Comparison of ENCODE assay signal across 26 cellular contexts in genomic region chr13:106479849-106480400, GRCh38. TPM values are rescaled to one million over a fixed set of nuclear protein-coding genes. Genes with fewer than 3 reads are reported as not detected.
DNase-seq lines count a peak whose midpoint lies in the region; ATAC-seq, FAIRE-seq and TF ChIP-seq lines count a peak whose summit lies in the region.
"Had no signal": no experiment of that assay in that cellular context is flagged by ENCODE, and none has a peak within 500 bp of the region (broad histone marks: within the 10 kb centered on the region; RNA-seq: fewer than 3 reads in every experiment).

No MANE protein-coding gene starts in this region.

- no peaks in the 10 kb centered on the region for H3F3A ChIP-seq in PC-9 (ENCODE audit: insufficient read depth, low read depth)

- CTCF ChIA-PET in HepG2 (lab: Yijun Ruan, JAX; ENCODE audit: low intra/inter-chr PET ratio, low total read pairs) (no interaction called here), H1 (lab: Charles Lee; ENCODE audit: partially characterized antibody) (interaction anchor here (0.5 to 1.6 kb wide), 9 partner anchors 12 to 816 kb away, joined by 3 to 5 read pairs (median 3); no protein-coding TSS in a partner anchor), PC-9 (lab: Charles Lee) (no interaction called here)

- POLR2A ChIA-PET in HepG2 (lab: Yijun Ruan, JAX) (no interaction called here), H1 (lab: Charles Lee; ENCODE audit: partially characterized antibody) (no interaction called here), PC-9 (lab: Charles Lee; ENCODE audit: unreplicated experiment) (no interaction called here)

- H4K91ac ChIP-seq in H1 (replicated peaks; ENCODE audit: insufficient read length, low read length): no peak overlapping the region

- H3K9me2 ChIP-seq in PC-9 (ENCODE audit: insufficient read depth): no peaks in the 10 kb centered on the region

- no peak for TF ChIP-seq CTCF in HepG2 (CRISPR knock-in tag; IDR thresholded peaks at IDR 0.05)
- no peak for TF ChIP-seq CTCF in right lobe of liver (IDR thresholded peaks at IDR 0.05)
- TF ChIP-seq CTCF in H1 (IDR thresholded peaks at IDR 0.05; ENCODE audit: control extremely low read depth in 1 of 3, insufficient read depth in 1 of 3, low read depth in 1 of 3, low read length in 3 of 3): no peak
- TF ChIP-seq CTCF in PC-9 (conservative IDR thresholded peaks at IDR 0.05): no peak

- BruUV-seq in HepG2 (replicated peaks; lab: Mats Ljungman, UMichigan) (no TSS peak), PC-9 (replicated peaks; lab: Mats Ljungman, UMichigan) (no TSS peak)

- H4K8ac ChIP-seq in H1 (ENCODE audit: extremely low read depth, insufficient read depth, low read length): no peak overlapping the region

- no peaks in the 10 kb centered on the region for H3K36me3 ChIP-seq in HepG2 (replicated peaks in 1 of 2; ENCODE audit: control insufficient read depth in 1 of 2, insufficient read depth in 2 of 2, low read length in 2 of 2)
- no peaks in the 10 kb centered on the region for H3K36me3 ChIP-seq in right lobe of liver
- H3K36me3 ChIP-seq in H1 (ENCODE audit: control insufficient read depth in 2 of 4, insufficient read depth in 4 of 4, low read length in 3 of 4): no peaks in the 10 kb centered on the region
- H3K36me3 ChIP-seq in PC-9 (ENCODE audit: low read depth): no peaks in the 10 kb centered on the region
- H3K36me3 ChIP-seq: BLaER1, MG63 had no signal

- no peaks in the 10 kb centered on the region for H3K9me3 ChIP-seq in HepG2 (ENCODE audit: low read length)
- H3K9me3 ChIP-seq in right lobe of liver: no peaks in the 10 kb centered on the region
- no peaks in the 10 kb centered on the region for H3K9me3 ChIP-seq in H1 (ENCODE audit: insufficient read depth in 2 of 2, low read depth in 1 of 2, low read length in 1 of 2)
- H3K9me3 ChIP-seq in PC-9 (ENCODE audit: insufficient read depth, low read depth): no peaks in the 10 kb centered on the region
- H3K9me3 ChIP-seq: MG63 had no signal

- no peak for TF ChIP-seq EP300 in HepG2 (IDR thresholded peaks at IDR 0.05; ENCODE audit: low read depth in 2 of 2, low read length in 2 of 2)
- no peak for TF ChIP-seq EP300 in HepG2 (CRISPR knock-in tag; IDR thresholded peaks at IDR 0.05; ENCODE audit: borderline replicate concordance)
- no peak for TF ChIP-seq EP300 in H1 (IDR thresholded peaks at IDR 0.05; ENCODE audit: borderline replicate concordance in 1 of 2, low read depth in 2 of 2, low read length in 2 of 2)

- TF ChIP-seq POLR2A in HepG2 (IDR thresholded peaks at IDR 0.05; ENCODE audit: insufficient read depth in 1 of 2, low read depth in 2 of 2, low read length in 2 of 2) (no peak), right lobe of liver (IDR thresholded peaks at IDR 0.05) (no peak), H1 (IDR thresholded peaks at IDR 0.05; ENCODE audit: control extremely low read depth in 1 of 2, low read depth in 2 of 2, low read length in 2 of 2) (no peak)

- 42% methylated on average over 17 of the region's 20 CpGs for WGBS in HepG2 (ENCODE audit: low lambda C conversion rate)
- 71% methylated on average over 18 of the region's 20 CpGs for WGBS in right lobe of liver (ENCODE audit: insufficient coverage, low coverage, low lambda C conversion rate, missing lambda C conversion rate)
- 91% methylated on average over 20 of the region's 20 CpGs; no CpG with 5 or more reads in 1 of the 2 experiments for WGBS in H1 (ENCODE audit: extremely low coverage in 1 of 2, insufficient coverage in 1 of 2, insufficient read length in 1 of 2, insufficient replicate concordance in 2 of 2, low coverage in 1 of 2, low lambda C conversion rate in 2 of 2, missing lambda C conversion rate in 1 of 2), 2 experiments

- no peak overlapping the region for H3K4ac ChIP-seq in H1 (replicated peaks; ENCODE audit: insufficient read length, low read depth, low read length)

- H2AK5ac ChIP-seq in H1 (ENCODE audit: low read depth, low read length): no peak overlapping the region

- H4K20me1 ChIP-seq in HepG2 (ENCODE audit: insufficient read depth, low read length): no peaks in the 10 kb centered on the region
- no peaks in the 10 kb centered on the region for H4K20me1 ChIP-seq in H1 (replicated peaks in 1 of 2; ENCODE audit: control insufficient read depth in 1 of 2, insufficient read depth in 2 of 2, low read length in 2 of 2)
- H4K20me1 ChIP-seq in PC-9 (ENCODE audit: insufficient read depth): no peaks in the 10 kb centered on the region
- H4K20me1 ChIP-seq: BLaER1 had no signal

- in situ Hi-C loops in HepG2 (cut with HindIII; ENCODE audit: extremely low pct_ligation_motif_present, low pct_unique_long_range_greater_than_20kb): no loop called here

- no peak overlapping the region for H2BK5ac ChIP-seq in H1 (ENCODE audit: low read depth, low read length)

- DNase-seq in HepG2 (ENCODE audit: low spot score) (no peak), right lobe of liver (no peak), H1 (ENCODE audit: low read depth in 1 of 2, low spot score in 2 of 2) (no peak), sciatic nerve (ENCODE audit: low spot score) (no peak), mucosa of gallbladder (ENCODE audit: low spot score) (no peak), posterior vena cava (ENCODE audit: low spot score) (no peak), PC-9 (no peak)
- DNase-seq: ACHN; CD4-positive, alpha-beta memory T cell; DND-41; MG63; NCI-H1048; NCI-H1417 treated with DMSO at 0.1 percent for 48 hours; NCI-H2029; NCI-H226; NCI-H524; NCI-H774; NK-92 treated with Interleukin-12 subunit alpha and Interleukin-12 subunit beta, amount 100 ng/mL, for 24 hours; SIG-M5 had no signal

- H3K4me3 ChIP-seq in HepG2 (replicated peaks in 1 of 3; ENCODE audit: insufficient read depth in 1 of 3, low read depth in 2 of 3, low read length in 3 of 3) (no peak overlapping the region), right lobe of liver (no peak overlapping the region), H1 (ENCODE audit: extremely low read depth in 1 of 4, insufficient read depth in 2 of 4, low read depth in 3 of 4, low read length in 4 of 4) (no peak overlapping the region), PC-9 (no peak overlapping the region)
- H3K4me3 ChIP-seq: BLaER1, GM12878, MG63 had no signal

- H4K5ac ChIP-seq in H1 (ENCODE audit: insufficient read length, low read depth, low read length): no peak overlapping the region

- H2AFZ ChIP-seq in HepG2 (ENCODE audit: low read length) (no peak overlapping the region), H1 (ENCODE audit: low read length) (peak overlapping the region; percentile 52; the same call in 1 of the 2 replicates), PC-9 (no peak overlapping the region)

- no peak overlapping the region for H2BK120ac ChIP-seq in H1 (replicated peaks; ENCODE audit: low read depth, low read length)

- no peak overlapping the region for H3K9ac ChIP-seq in HepG2 (ENCODE audit: insufficient read depth, low read depth, low read length)
- H3K9ac ChIP-seq in H1 (replicated peaks in 1 of 4; ENCODE audit: extremely low read depth in 1 of 4, low read depth in 3 of 4, low read length in 3 of 4): no peak overlapping the region
- H3K9ac ChIP-seq: BLaER1 had no signal

- H3K23me2 ChIP-seq in H1 (ENCODE audit: low read depth, low read length): no peaks in the 10 kb centered on the region

- no peak overlapping the region for H2BK20ac ChIP-seq in H1 (ENCODE audit: low read length)

- FAIRE-seq in HepG2 (lab: Jason Lieb, UNC): no peak
- FAIRE-seq in H1 (lab: Jason Lieb, UNC): no peak
- FAIRE-seq: GM12878 had no signal

- no peak overlapping the region for H3K56ac ChIP-seq in H1 (replicated peaks; ENCODE audit: insufficient read length, low read depth, low read length)

- no peaks in the 10 kb centered on the region for H3K79me2 ChIP-seq in HepG2 (ENCODE audit: insufficient read depth, low read length)
- no peaks in the 10 kb centered on the region for H3K79me2 ChIP-seq in H1 (ENCODE audit: control insufficient read depth in 1 of 2, insufficient read depth in 2 of 2, low read length in 2 of 2)
- no peaks in the 10 kb centered on the region for H3K79me2 ChIP-seq in PC-9 (ENCODE audit: low read depth)

- no peaks in the 10 kb centered on the region for H3K4me1 ChIP-seq in HepG2 (ENCODE audit: insufficient read depth, low read length)
- H3K4me1 ChIP-seq in right lobe of liver: no peaks in the 10 kb centered on the region
- H3K4me1 ChIP-seq in H1 (replicated peaks in 1 of 4; ENCODE audit: control insufficient read depth in 3 of 4, insufficient read depth in 4 of 4, low read length in 3 of 4): no peaks in the 10 kb centered on the region
- H3K4me1 ChIP-seq in PC-9 (replicated peaks; ENCODE audit: insufficient read depth): 0 out of 2 replicates have a peak, but pooled peaks cover 10% of the 10 kb centered on the region

- H3K27me3 ChIP-seq in HepG2 (ENCODE audit: control insufficient read depth in 1 of 2, insufficient read depth in 2 of 2, low read length in 2 of 2): peaks cover 0 to 21% of the 10 kb centered on the region in 2 experiments; a peak in 1 of 5 replicates
- no peaks in the 10 kb centered on the region for H3K27me3 ChIP-seq in right lobe of liver
- H3K27me3 ChIP-seq in H1 (replicated peaks in 1 of 4; ENCODE audit: control insufficient read depth in 3 of 4, extremely low read depth in 1 of 4, insufficient read depth in 3 of 4, low read length in 3 of 4): no peaks in the 10 kb centered on the region
- no peaks in the 10 kb centered on the region for H3K27me3 ChIP-seq in PC-9 (ENCODE audit: insufficient read depth, low read depth)
- H3K27me3 ChIP-seq: BLaER1, MG63 had no signal

- TF ChIP-seq RAD21 in HepG2 (CRISPR knock-in tag; IDR thresholded peaks at IDR 0.05): no peak
- TF ChIP-seq RAD21 in H1 (IDR thresholded peaks at IDR 0.05 in 1 of 2, conservative IDR thresholded peaks at IDR 0.05 in 1 of 2; ENCODE audit: low read depth in 2 of 2, low read length in 2 of 2): peak in 1 of 2 experiments; percentile 11; a peak in 1 of 4 replicates

- intact Hi-C loops in HepG2 (cut with micrococcal nuclease; ENCODE audit: unreplicated experiment) (no loop called here), right lobe of liver (cut with DNase I) (no loop called here), sciatic nerve (cut with DNase I) (no loop called here), posterior vena cava (cut with DNase I) (no loop called here), PC-9 (cut with micrococcal nuclease; ENCODE audit: unreplicated experiment) (no loop called here)

- no peak overlapping the region for H2BK12ac ChIP-seq in H1 (ENCODE audit: low read depth, low read length)

- H3K14ac ChIP-seq in H1 (ENCODE audit: insufficient read length): no peak overlapping the region

- ATAC-seq in HepG2 (no peak), right lobe of liver (no peak), sciatic nerve (peak; percentile 18), HG03280 (IDR thresholded peaks at IDR 0.05; ENCODE audit: unreplicated experiment) (no peak)
- ATAC-seq: HCT116, Panc1, SK-N-SH treated with all-trans-retinoic acid at 6 μM for 48 hours had no signal

- no peaks in the 10 kb centered on the region for H3K79me1 ChIP-seq in H1 (ENCODE audit: low read depth, low read length)

- H3K23ac ChIP-seq in H1 (ENCODE audit: insufficient read length): no peak overlapping the region

- H3K18ac ChIP-seq in H1 (ENCODE audit: extremely low read depth, low read length): no peak overlapping the region

- H3K27ac ChIP-seq in HepG2 (ENCODE audit: extremely low read length, insufficient read depth, low read length) (no peak overlapping the region), right lobe of liver (no peak overlapping the region), H1 (ENCODE audit: low read depth, low read length) (no peak overlapping the region), PC-9 (no peak overlapping the region)
- H3K27ac ChIP-seq: 22Rv1, BLaER1 had no signal

- H3K4me2 ChIP-seq in HepG2 (ENCODE audit: low read depth, low read length): no peak overlapping the region
- no peak overlapping the region for H3K4me2 ChIP-seq in H1 (ENCODE audit: insufficient read depth in 1 of 2, low read depth in 2 of 2, low read length in 2 of 2)
- no peak overlapping the region for H3K4me2 ChIP-seq in PC-9
- H3K4me2 ChIP-seq: BLaER1 had no signal

- H2BK15ac ChIP-seq in H1 (ENCODE audit: low read length): no peak overlapping the region

RNA-seq across cellular contexts. Expression of gene EFNB2, which starts 55.5 kb away (rescaled TPM):
- 0.07 and 0.20 TPM in 2 replicates for total RNA-seq in HepG2 (2016; rRNA removed; fragmentation: Illumina TruSeq; extraction: Trizol)
- not detected in 2 replicates for total RNA-seq in HepG2 (2016; cell fraction: cytosol; rRNA removed; fragmentation: Illumina TruSeq; extraction: Trizol; ENCODE audit: low read depth)
- total RNA-seq in HepG2 (2016; cell fraction: insoluble cytoplasmic fraction; rRNA removed; fragmentation: Illumina TruSeq; extraction: Trizol): 0.09 and 0.13 TPM in 2 replicates
- 0.06 and 0.14 TPM in 2 replicates for total RNA-seq in HepG2 (2016; cell fraction: membrane; rRNA removed; fragmentation: Illumina TruSeq; extraction: Trizol)
- total RNA-seq in HepG2 (2016; cell fraction: nucleus; rRNA removed; fragmentation: Illumina TruSeq; extraction: Trizol): 0.06 TPM in 1 of 2 replicates, not detected in the other
- 0.05 and 0.11 TPM in 2 replicates for polyA plus RNA-seq in HepG2 (2011; rRNA removed)
- polyA plus RNA-seq in HepG2 (2011; cell fraction: cytosol; rRNA removed): 0.08 and 0.11 TPM in 2 replicates
- polyA plus RNA-seq in HepG2 (2011; cell fraction: nucleus; rRNA removed): 0.05 TPM in 2 replicates
- polyA plus RNA-seq in HepG2 (2012): 0.05 and 0.16 TPM in 2 replicates
- polyA plus RNA-seq in HepG2 (2016; cell fraction: cytosol; fragmentation: Illumina TruSeq; extraction: Trizol; ENCODE audit: low read depth): 0.02 TPM in 1 of 2 replicates, not detected in the other
- 0.08 and 0.23 TPM in 2 replicates for polyA plus RNA-seq in HepG2 (2016; cell fraction: insoluble cytoplasmic fraction; fragmentation: Illumina TruSeq; extraction: Trizol; ENCODE audit: low read depth)
- polyA plus RNA-seq in HepG2 (2016; cell fraction: membrane; fragmentation: Illumina TruSeq; extraction: Trizol; ENCODE audit: low read depth): 0.05 TPM in 1 of 2 replicates, not detected in the other
- 0.19 and 0.23 TPM in 2 replicates for polyA plus RNA-seq in HepG2 (2016; cell fraction: nucleus; fragmentation: Illumina TruSeq; extraction: Trizol; ENCODE audit: insufficient read depth, low read depth)
- polyA minus RNA-seq in HepG2 (2011; rRNA and poly(A)+ RNA removed; ENCODE audit: low replicate concordance): 0.08 and 0.63 TPM in 2 replicates
- 0.18 TPM in 1 of 2 replicates, not detected in the other for polyA minus RNA-seq in HepG2 (2011; cell fraction: cytosol; rRNA and poly(A)+ RNA removed)
- polyA minus RNA-seq in HepG2 (2011; cell fraction: nucleus; rRNA and poly(A)+ RNA removed): 0.13 TPM in 1 of 2 replicates, not detected in the other
- 1 to 10 TPM; 2.3 to 9.8 (median 3.9) TPM for total RNA-seq in right lobe of liver
- 10.3 and 12.0 TPM in 2 replicates for total RNA-seq in H1 (2021; fragmentation: NEBNext Ultra II Directional; extraction: Animal tissue kit (Norgen Biotek cat#: 25700))
- polyA plus RNA-seq in H1 (2011; rRNA removed): 7.5 and 8.2 TPM in 2 replicates
- polyA plus RNA-seq in H1 (2011; cell fraction: cytosol; rRNA removed): 6.7 TPM
- polyA plus RNA-seq in H1 (2011; cell fraction: nucleus; rRNA removed): 11.5 TPM
- polyA plus RNA-seq in H1 (2012, experiment 1 of 2): 9.7 to 11.3 TPM (median 10.9 TPM) in 4 replicates
- polyA plus RNA-seq in H1 (2012, experiment 2 of 2): 2.6 TPM
- 11.1 TPM for polyA plus RNA-seq in H1 (2013, experiment 1 of 2)
- 13.3 TPM for polyA plus RNA-seq in H1 (2013, experiment 2 of 2)
- 13.7 and 16.9 TPM in 2 replicates for polyA minus RNA-seq in H1 (2011; rRNA and poly(A)+ RNA removed)
- polyA minus RNA-seq in H1 (2011; cell fraction: cytosol; rRNA and poly(A)+ RNA removed): 10.5 TPM
- polyA minus RNA-seq in H1 (2011; cell fraction: nucleus; rRNA and poly(A)+ RNA removed): 14.8 TPM
- 37.0 TPM for total RNA-seq in sciatic nerve
- total RNA-seq in mucosa of gallbladder: 12.9 TPM
- total RNA-seq in posterior vena cava: 10 to 100 TPM; 15.5 to 18.2 TPM
- total RNA-seq in PC-9 (2021): 13.4 and 17.5 TPM in 2 replicates
